21 cellular contexts compared by ENCODE assay signal in the genomic region with DNA sequence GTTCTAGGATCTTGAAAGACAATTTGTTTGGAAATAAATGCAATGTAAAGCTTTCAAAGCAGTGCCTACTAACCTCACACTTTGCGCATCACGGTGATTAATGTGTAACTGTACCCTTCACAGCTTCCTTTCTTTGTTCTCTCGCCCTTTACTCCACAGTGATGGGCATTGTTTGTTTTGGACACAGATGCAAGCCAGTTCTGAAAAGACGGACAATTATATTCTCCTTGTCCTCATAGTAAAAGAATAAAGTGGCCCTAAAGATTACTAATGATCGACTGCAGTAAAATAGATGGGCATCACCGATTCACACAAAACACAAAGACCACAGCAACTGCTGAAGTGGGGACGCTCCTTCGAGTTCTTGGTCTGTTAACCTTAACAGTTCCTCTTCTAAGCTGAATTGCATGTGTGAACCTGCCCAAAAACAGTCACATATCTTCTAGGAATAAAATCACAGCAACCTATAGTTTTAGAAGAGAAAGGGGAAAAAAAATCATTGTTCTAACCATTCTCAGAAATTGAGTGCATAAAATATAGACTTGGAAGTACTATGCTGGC. TPM values are rescaled to one million over a fixed set of nuclear protein-coding genes. Genes with fewer than 3 reads are reported as not detected.
A peak's percentile ranks its signal among the peaks of the same experiment; 100 is the strongest.
DNase-seq lines count a peak whose midpoint lies in the region; ATAC-seq and TF ChIP-seq lines count a peak whose summit lies in the region.
"Had no signal": no experiment of that assay in that cellular context is flagged by ENCODE, and none has a peak within 500 bp of the region (broad histone marks: within the 10 kb centered on the region; RNA-seq: fewer than 3 reads in every experiment).

No MANE protein-coding gene starts in this region.

- H3K4me2 ChIP-seq in GM23338: no peak overlapping the region

- H3K9me3 Mint-ChIP-seq in GM23338 (no peaks in the 10 kb centered on the region), endodermal cell (no peaks in the 10 kb centered on the region)
- H3K9me3 Mint-ChIP-seq: mesothelial cell of epicardium; stimulated activated memory B cell treated with anti-CD40 and anti-IgM and Interleukin-4, amounts not matched to agents 10 μg/mL and 1 μg/mL and 100 μg/mL, for 72 hours had no signal

- H3K4me3 ChIP-seq in ACC112 (ENCODE audit: low read depth, low read length) (0 out of 2 replicates have a peak overlapping the region, but pooled peaks have one; percentile 21), GM23338 (no peak overlapping the region), endodermal cell (ENCODE audit: low read length) (no peak overlapping the region), heart right ventricle (no peak overlapping the region)
- H3K4me3 ChIP-seq: Peyer's patch, upper lobe of right lung had no signal

- H3K9ac ChIP-seq in endodermal cell (ENCODE audit: extremely low read depth, low read length, poor library complexity, severe bottlenecking): no peak overlapping the region

- H3K27me3 Mint-ChIP-seq in GM23338 (ENCODE audit: insufficient read depth, low read depth, poor library complexity): peaks cover 2% of the 10 kb centered on the region
- H3K27me3 Mint-ChIP-seq in endodermal cell (ENCODE audit: insufficient read depth): peaks cover 3% of the 10 kb centered on the region
- H3K27me3 Mint-ChIP-seq: stimulated activated memory B cell treated with anti-CD40 and anti-IgM and Interleukin-4, amounts not matched to agents 10 μg/mL and 1 μg/mL and 100 μg/mL, for 72 hours had no signal

- H3K27ac Mint-ChIP-seq in GM23338 (no peak overlapping the region), endodermal cell (no peak overlapping the region)
- H3K27ac Mint-ChIP-seq: activated CD4-positive, alpha-beta T cell treated with anti-CD3 and anti-CD28 coated beads for 36 hours; mesothelial cell of epicardium; stimulated activated memory B cell treated with anti-CD40 and anti-IgM and Interleukin-4, amounts not matched to agents 10 μg/mL and 1 μg/mL and 100 μg/mL, for 72 hours had no signal

- intact Hi-C loops in heart right ventricle (cut with DNase I): loop anchor here in 3 of 10 donors (10.0 kb wide), 3 partner anchors 512 to 532 kb away; a partner anchor contains a TSS

- DNase-seq in GM23338 (ENCODE audit: low spot score) (no peak), endodermal cell (no peak), midbrain (lab: John Stamatoyannopoulos, UW) (peak; percentile 27), heart right ventricle (no peak), HT-29 (ENCODE audit: low spot score) (no peak), HPDE6-E6E7 (ENCODE audit: extremely low spot score) (no peak)
- DNase-seq in effector CD4-positive, alpha-beta T cell: no peak
- DNase-seq: activated CD4-positive, alpha-beta T cell treated with anti-CD3 and anti-CD28 coated beads for 36 hours; activated effector memory CD4-positive, alpha-beta T cell treated with Interleukin-2 at 50 U/mL for 16 hours; effector CD8-positive, alpha-beta T cell; islet precursor cell; KBM-7; NCI-H2107; Peyer's patch; stimulated activated CD4-positive, alpha-beta T cell treated with anti-CD3 and anti-CD28 coated beads, Interleukin-15, amount 100 ng/mL, for 24 hours; upper lobe of right lung had no signal

- H3K4me1 Mint-ChIP-seq in GM23338 (peaks cover 13% of the 10 kb centered on the region), endodermal cell (peaks cover 10% of the 10 kb centered on the region)
- H3K4me1 Mint-ChIP-seq: activated CD4-positive, alpha-beta T cell treated with anti-CD3 and anti-CD28 coated beads for 36 hours had no signal

- no peaks in the 10 kb centered on the region for H3K4me1 ChIP-seq in ACC112 (ENCODE audit: control insufficient read depth, insufficient read depth, low read length, unreplicated experiment)
- H3K4me1 ChIP-seq in GM23338 (ENCODE audit: insufficient read depth): peaks cover 10% of the 10 kb centered on the region; the same call in 1 of the 2 replicates
- no peaks in the 10 kb centered on the region for H3K4me1 ChIP-seq in endodermal cell (ENCODE audit: control insufficient read depth, insufficient read depth, low read length)
- H3K4me1 ChIP-seq in heart right ventricle: peaks cover 0 to 12% (median 0%) of the 10 kb centered on the region in 9 donors
- H3K4me1 ChIP-seq: Peyer's patch, upper lobe of right lung had no signal

- WGBS in endodermal cell (ENCODE audit: insufficient coverage in 1 of 2, insufficient read length in 1 of 2), 2 experiments: 81 to 97% methylated on average over 6 to 8 of the region's 8 CpGs
- WGBS in heart right ventricle, 2 donors: 80 to 85% methylated on average over 8 of the region's 8 CpGs

- no peaks in the 10 kb centered on the region for H3K36me3 Mint-ChIP-seq in GM23338 (ENCODE audit: low read depth)
- no peaks in the 10 kb centered on the region for H3K36me3 Mint-ChIP-seq in endodermal cell (ENCODE audit: low read depth)
- H3K36me3 Mint-ChIP-seq: mesothelial cell of epicardium; stimulated activated memory B cell treated with anti-CD40 and anti-IgM and Interleukin-4, amounts not matched to agents 10 μg/mL and 1 μg/mL and 100 μg/mL, for 72 hours had no signal

- ATAC-seq in GM23338: no peak
- ATAC-seq in heart right ventricle: no peak
- ATAC-seq: activated CD4-positive, alpha-beta T cell treated with anti-CD3 and anti-CD28 coated beads for 36 hours; HCT116; stimulated activated memory B cell treated with anti-CD40 and anti-IgM and Interleukin-4, amounts not matched to agents 10 μg/mL and 1 μg/mL and 100 μg/mL, for 72 hours had no signal

- H4K20me1 ChIP-seq in GM23338 (replicated peaks; ENCODE audit: insufficient read depth): no peaks in the 10 kb centered on the region

- H3K27ac ChIP-seq in ACC112 (ENCODE audit: low read depth, low read length) (no peak overlapping the region), GM23338 (ENCODE audit: low read depth) (no peak overlapping the region), endodermal cell (ENCODE audit: low read depth, low read length) (peak overlapping the region; percentile 67), heart right ventricle (no peak overlapping the region)
- H3K27ac ChIP-seq: neutrophil, Peyer's patch had no signal

- TF ChIP-seq CTCF in GM23338 (conservative IDR thresholded peaks at IDR 0.05; ENCODE audit: low read depth in 2 of 2) (no peak), endodermal cell (conservative IDR thresholded peaks at IDR 0.05) (no peak), heart right ventricle (IDR thresholded peaks at IDR 0.05) (no peak)

- H2AFZ ChIP-seq in ACC112 (ENCODE audit: low read length, unreplicated experiment) (no peak overlapping the region), GM23338 (peak overlapping the region; percentile 57)

- H3K9me3 ChIP-seq in endodermal cell (ENCODE audit: control insufficient read depth, low read length): no peaks in the 10 kb centered on the region
- H3K9me3 ChIP-seq in heart right ventricle: no peaks in the 10 kb centered on the region
- H3K9me3 ChIP-seq: neutrophil, Peyer's patch, upper lobe of right lung had no signal

- H3K27me3 ChIP-seq in ACC112 (ENCODE audit: insufficient read depth, low read length) (peaks cover under 1% of the 10 kb centered on the region; the same call in 1 of the 2 replicates), GM23338 (ENCODE audit: insufficient read depth) (0 out of 2 replicates have a peak, but pooled peaks cover under 1% of the 10 kb centered on the region), endodermal cell (ENCODE audit: control insufficient read depth, insufficient read depth, low read length, poor library complexity, severe bottlenecking) (peaks cover under 1% of the 10 kb centered on the region), heart right ventricle (peaks cover 0 to 6% (median 0%) of the 10 kb centered on the region in 7 donors)
- H3K27me3 ChIP-seq: Peyer's patch, upper lobe of right lung had no signal

- H3K79me2 ChIP-seq in ACC112 (ENCODE audit: control insufficient read depth, insufficient read depth, low read length, unreplicated experiment) (no peaks in the 10 kb centered on the region), GM23338 (replicated peaks; ENCODE audit: insufficient read depth) (no peaks in the 10 kb centered on the region)

- H3K36me3 ChIP-seq in ACC112 (ENCODE audit: insufficient read depth, low read length): no peaks in the 10 kb centered on the region
- H3K36me3 ChIP-seq in GM23338 (ENCODE audit: insufficient read depth): no peaks in the 10 kb centered on the region
- no peaks in the 10 kb centered on the region for H3K36me3 ChIP-seq in endodermal cell (ENCODE audit: control insufficient read depth, insufficient read depth, low read length)
- no peaks in the 10 kb centered on the region for H3K36me3 ChIP-seq in heart right ventricle
- H3K36me3 ChIP-seq: neutrophil, Peyer's patch, upper lobe of right lung had no signal

- H3K9me2 ChIP-seq in GM23338 (ENCODE audit: insufficient read depth): no peaks in the 10 kb centered on the region

- H3F3A ChIP-seq in GM23338 (replicated peaks; ENCODE audit: low read depth): no peaks in the 10 kb centered on the region

- H3K4me3 Mint-ChIP-seq in GM23338: no peak overlapping the region
- no peak overlapping the region for H3K4me3 Mint-ChIP-seq in endodermal cell
- H3K4me3 Mint-ChIP-seq: activated CD4-positive, alpha-beta T cell treated with anti-CD3 and anti-CD28 coated beads for 36 hours; mesothelial cell of epicardium; stimulated activated memory B cell treated with anti-CD40 and anti-IgM and Interleukin-4, amounts not matched to agents 10 μg/mL and 1 μg/mL and 100 μg/mL, for 72 hours had no signal

RNA-seq across cellular contexts. Expression of a gene that starts 7.7 kb away (rescaled TPM):
- 0.85 and 2.8 TPM in 2 replicates for total RNA-seq in GM23338 (2014; rRNA removed; shearing (Covaris generic))
- 0.48 and 0.77 TPM in 2 replicates for polyA plus RNA-seq in GM23338 (2016; fragmentation: Nextera tagmentation; extraction: Ambion mirVana)
- total RNA-seq in endodermal cell: 1 to 10 TPM; 4.6 to 7.2 TPM
- polyA plus RNA-seq in endodermal cell (2013, experiment 1 of 2): 0.61 TPM
- 0.79 TPM for polyA plus RNA-seq in endodermal cell (2013, experiment 2 of 2)
- 1 to 10 TPM in 8 of 10 donors, under 1 TPM in 2; 0.79 to 3.2 (median 1.6) TPM for total RNA-seq in heart right ventricle
- polyA plus RNA-seq in heart right ventricle: under 1 TPM; 0.54 to 0.95 TPM
- not detected in 2 replicates for total RNA-seq in HT-29 (2014; rRNA removed; shearing (Covaris generic))
